Comparison of ENCODE assay signal across 11 cellular contexts in the genomic region with DNA sequence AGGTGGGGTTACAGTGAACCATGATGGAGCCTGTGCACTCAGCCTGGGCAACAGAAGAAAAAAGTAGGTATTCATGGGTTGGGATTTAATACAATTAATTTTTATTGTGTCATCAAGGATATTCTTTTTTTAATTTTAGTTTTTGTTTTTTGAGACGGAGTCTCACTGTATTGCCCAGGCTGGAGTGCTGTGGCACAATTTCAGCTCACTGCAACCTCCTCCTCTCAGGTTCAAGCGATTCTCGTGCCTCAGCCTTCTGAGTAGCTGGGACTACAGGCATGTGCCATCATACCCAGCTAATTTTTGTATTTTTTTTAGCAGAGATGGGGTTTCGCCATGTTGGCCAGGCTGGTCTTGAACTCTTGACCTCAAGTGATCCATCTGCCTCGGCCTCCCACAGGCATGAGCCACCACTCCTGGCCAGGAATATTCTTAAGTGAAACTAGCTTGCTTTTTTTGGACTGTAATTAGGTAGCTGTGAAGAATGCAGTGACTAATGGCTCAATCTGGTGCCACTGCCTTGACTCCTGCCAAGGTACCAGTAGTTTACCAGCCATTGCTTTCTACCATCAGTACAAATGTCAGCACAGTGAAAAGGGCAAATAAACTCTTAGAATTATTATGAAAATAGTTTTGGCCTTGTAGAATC. TPM values are rescaled to one million over a fixed set of nuclear protein-coding genes. Genes with fewer than 3 reads are reported as not detected.
DNase-seq lines count a peak whose midpoint lies in the region; ATAC-seq and TF ChIP-seq lines count a peak whose summit lies in the region.
"Had no signal": no experiment of that assay in that cellular context is flagged by ENCODE, and none has a peak within 500 bp of the region (broad histone marks: within the 10 kb centered on the region; RNA-seq: fewer than 3 reads in every experiment).

No MANE protein-coding gene starts in this region.

- peaks cover 12% of the 10 kb centered on the region for H3K27me3 Mint-ChIP-seq in brain

- TF ChIP-seq CTCF in brain (conservative IDR thresholded peaks at IDR 0.05), result no peak

- no peaks in the 10 kb centered on the region for H3K9me3 Mint-ChIP-seq in brain

- ATAC-seq in HG03571 (IDR thresholded peaks at IDR 0.05; ENCODE audit: unreplicated experiment) (no peak), HG03442 (IDR thresholded peaks at IDR 0.05; ENCODE audit: unreplicated experiment) (no peak)

- H3K4me1 Mint-ChIP-seq in brain, result peaks cover 60% of the 10 kb centered on the region

- H3K36me3 Mint-ChIP-seq in brain, result peaks cover 36% of the 10 kb centered on the region

- H3K27ac Mint-ChIP-seq in brain, result peak overlapping the region in 3 of 5 experiments; percentile 31 to 49 (median 49)

- DNase-seq in AG20443 (ENCODE audit: low spot score), result peak; percentile 45
- DNase-seq in LHCN-M2 (ENCODE audit: low read depth), result peak; percentile 81
- DNase-seq in medulla oblongata (ENCODE audit: extremely low spot score), result peak; percentile 35
- no peak for DNase-seq in NCI-H82 treated with DMSO at 0.1 percent for 48 hours (lab: John Stamatoyannopoulos, UW; ENCODE audit: unreplicated experiment)
- no peak for DNase-seq in hepatic stellate cell (ENCODE audit: low spot score)
- DNase-seq: erythroblast, NCI-H2081, T-helper 2 cell had no signal

- peak overlapping the region; percentile 74 to 98 (median 83) for H3K4me3 Mint-ChIP-seq in brain

RNA-seq across cellular contexts. Expression of a gene that starts 4.8 kb away (rescaled TPM):
- total RNA-seq in LHCN-M2 (2014; rRNA removed), result 7.4 and 9.8 TPM in 2 replicates
- polyA plus RNA-seq in LHCN-M2 (2012), result 3.5 TPM
- polyA plus RNA-seq in brain (ENCODE audit: insufficient read depth, low read depth, low replicate concordance), result 14.6 TPM

Comparison
In these comparisons a context has a peak if more than half of its experiments do, and no peak if none do; other contexts are left out.
1. DNase-seq: peak in AG20443 (single experiment), LHCN-M2 (single experiment) and medulla oblongata (single experiment); none in NCI-H82 treated with DMSO at 0.1 percent for 48 hours (single experiment) and hepatic stellate cell (single experiment).